ENCODE assay signal across 8 cellular contexts in the genomic region with DNA sequence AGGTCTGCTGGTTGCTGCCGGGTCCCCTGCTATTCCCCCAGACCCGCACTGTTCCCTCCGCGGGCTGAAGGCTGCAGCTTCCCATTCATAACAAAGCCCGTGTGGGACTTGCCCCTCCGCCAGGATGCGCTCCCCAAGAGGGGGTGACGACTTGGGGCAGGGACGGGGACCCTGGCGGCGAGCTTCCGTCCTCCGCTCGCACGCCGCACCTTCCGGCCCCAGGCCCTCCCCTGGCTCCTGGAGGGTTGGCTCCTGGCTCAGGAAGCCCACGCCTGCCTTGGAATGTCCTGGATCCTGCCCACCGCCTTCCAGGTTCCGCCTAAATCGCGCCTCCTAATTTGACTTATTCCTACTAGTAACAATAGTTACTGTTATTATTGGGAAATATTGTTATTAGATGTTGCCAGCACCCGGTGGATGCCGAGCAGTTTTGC. TPM values are rescaled to one million over a fixed set of nuclear protein-coding genes. Genes with fewer than 3 reads are reported as not detected.
DNase-seq lines count a peak whose midpoint lies in the region; ATAC-seq and FAIRE-seq lines count a peak whose summit lies in the region.

No MANE protein-coding gene starts in this region.

- H3K36me3 ChIP-seq in CD4-positive, alpha-beta memory T cell (ENCODE audit: insufficient read depth, low read length) = no peaks in the 10 kb centered on the region
- no peaks in the 10 kb centered on the region for H3K36me3 ChIP-seq in skeletal muscle satellite cell (ENCODE audit: insufficient read depth, low read length)

- CTCF ChIA-PET in CD4-positive, alpha-beta memory T cell (lab: Charles Lee; ENCODE audit: partially characterized antibody) = interaction anchor here (0.6 to 1.9 kb wide), 9 partner anchors 15 to 350 kb away, joined by 3 to 24 read pairs (median 3); a partner anchor contains a TSS

- H3K27me3 ChIP-seq in CD4-positive, alpha-beta memory T cell (ENCODE audit: insufficient read depth, low read length) = no peaks in the 10 kb centered on the region
- no peaks in the 10 kb centered on the region for H3K27me3 ChIP-seq in skeletal muscle satellite cell (ENCODE audit: control insufficient read depth, insufficient read depth, low read length)

- peaks cover 5 to 21% (median 9%) of the 10 kb centered on the region in 4 donors for H3K4me1 Mint-ChIP-seq in CD4-positive, alpha-beta memory T cell

- peak overlapping the region; percentile 23 to 91 for H3K4me3 ChIP-seq in CD4-positive, alpha-beta memory T cell (ENCODE audit: low read length in 2 of 2)
- H3K4me3 ChIP-seq in skeletal muscle satellite cell (ENCODE audit: low read length) = peak overlapping the region; percentile 96

- peak overlapping the region; percentile 28 for H3K27ac ChIP-seq in CD4-positive, alpha-beta memory T cell (ENCODE audit: low read depth, low read length)
- H3K27ac ChIP-seq in adipose tissue (ENCODE audit: low read depth, low read length) = peak overlapping the region; percentile 29

- 0 to 1% (median 1%) methylated on average over 20 to 24 of the region's 24 CpGs for WGBS in adipose tissue, 3 donors

- intact Hi-C loops in CD4-positive, alpha-beta memory T cell (cut with micrococcal nuclease) = loop anchor here (1.0 to 2.0 kb wide), 3 partner anchors 33 to 141 kb away; a partner anchor contains a TSS

- no peaks in the 10 kb centered on the region for H3K9me3 ChIP-seq in CD4-positive, alpha-beta memory T cell (ENCODE audit: control insufficient read depth in 1 of 2, low read length in 2 of 2)
- no peaks in the 10 kb centered on the region for H3K9me3 ChIP-seq in skeletal muscle satellite cell (replicated peaks; ENCODE audit: low read length)

- H3K9ac ChIP-seq in skeletal muscle satellite cell (ENCODE audit: low read depth, low read length) = peak overlapping the region; percentile 75

- POLR2A ChIA-PET in CD4-positive, alpha-beta memory T cell (lab: Charles Lee; ENCODE audit: partially characterized antibody) = interaction anchor here (0.6 to 4.3 kb wide), 13 partner anchors 10 to 529 kb away, joined by 3 to 109 read pairs (median 4); a partner anchor contains a TSS

- peaks cover 0 to 4% (median 0%) of the 10 kb centered on the region in 8 donors for H3K9me3 Mint-ChIP-seq in CD4-positive, alpha-beta memory T cell

- H3K4me2 ChIP-seq in skeletal muscle satellite cell (ENCODE audit: low read length) = peak overlapping the region; percentile 100

- DNase-seq in CD4-positive, alpha-beta memory T cell = peak in 2 of 5 donors; percentile 39 to 62
- DNase-seq in HCEC 1CT = peak; percentile 35
- DNase-seq in RCC 7860 (ENCODE audit: low spot score) = peak; percentile 5
- DNase-seq in hepatic stellate cell (ENCODE audit: low spot score) = peak; percentile 48
- DNase-seq in Ammon's horn (ENCODE audit: low spot score) = no peak

- H3K27me3 Mint-ChIP-seq in CD4-positive, alpha-beta memory T cell = no peaks in the 10 kb centered on the region

- no peak for ATAC-seq in GM21717 (IDR thresholded peaks at IDR 0.05; ENCODE audit: unreplicated experiment)

- H3K27ac Mint-ChIP-seq in CD4-positive, alpha-beta memory T cell = peak overlapping the region; percentile 80 to 98 (median 90)

- peak overlapping the region; percentile 82 to 92 (median 88) for H3K4me3 Mint-ChIP-seq in CD4-positive, alpha-beta memory T cell

- peaks cover 10% of the 10 kb centered on the region for H3K4me1 ChIP-seq in CD4-positive, alpha-beta memory T cell (ENCODE audit: insufficient read depth, low read length)
- H3K4me1 ChIP-seq in skeletal muscle satellite cell (ENCODE audit: control insufficient read depth, insufficient read depth, low read length) = peaks cover 21% of the 10 kb centered on the region

- FAIRE-seq in RCC 7860 (lab: Jason Lieb, UNC) = no peak

- H3K36me3 Mint-ChIP-seq in CD4-positive, alpha-beta memory T cell = peaks cover 0 to 5% of the 10 kb centered on the region in 2 donors

RNA-seq across cellular contexts. Expression of a gene that starts 1.1 kb away (rescaled TPM):
- 10 to 100 TPM; 25.2 to 27.3 TPM for total RNA-seq in CD4-positive, alpha-beta memory T cell
- polyA plus RNA-seq in CD4-positive, alpha-beta memory T cell = under 1 TPM; 0.59 to 1.00 TPM
- polyA plus RNA-seq in adipose tissue = 1 to 10 TPM; 5.1 to 9.4 (median 5.7) TPM
- 10.1 and 12.5 TPM in 2 replicates for total RNA-seq in skeletal muscle satellite cell (2012; rRNA removed)

RNA-seq across cellular contexts. Expression of a gene that starts 32.0 kb away (rescaled TPM):
- total RNA-seq in CD4-positive, alpha-beta memory T cell = not detected
- not detected for polyA plus RNA-seq in CD4-positive, alpha-beta memory T cell
- 1 to 10 TPM in 2 of 3 donors, under 1 TPM in 1; 0.48 to 2.7 (median 1.0) TPM for polyA plus RNA-seq in adipose tissue
- total RNA-seq in skeletal muscle satellite cell (2012; rRNA removed) = 0.66 TPM in 1 of 2 replicates, not detected in the other

RNA-seq across cellular contexts. Expression of a gene that starts 42.0 kb away (rescaled TPM):
- total RNA-seq in CD4-positive, alpha-beta memory T cell = under 1 TPM in 1 of 2 experiments, not detected in 1; 0.08 TPM
- not detected for polyA plus RNA-seq in CD4-positive, alpha-beta memory T cell
- 10 to 100 TPM in 2 of 3 donors, 1 to 10 TPM in 1; 6.2 to 13.6 (median 11.2) TPM for polyA plus RNA-seq in adipose tissue
- total RNA-seq in skeletal muscle satellite cell (2012; rRNA removed) = 1.5 and 2.0 TPM in 2 replicates

Comparison
In these comparisons a context has a peak if more than half of its experiments do, and no peak if none do; other contexts are left out.
1. RNA of a gene that starts 42.0 kb away (polyA plus RNA-seq): 6.2 to 13.6 TPM in adipose tissue; not detected in CD4-positive, alpha-beta memory T cell; every median in the first group is over 4 times any median in the second.